In genomic region chr1:156912310-156912709, GRCh38 we compare ENCODE assay signal across 2 cellular contexts.
TF ChIP-seq lines count a peak whose summit lies in the region.

No MANE protein-coding gene starts in this region.

TF ChIP-seq in HEK293, 187 proteins besides CTCF, POLR2A, EP300 and RAD21:
- TF ChIP-seq PRDM10 (tag by site-specific recombination; IDR thresholded peaks at IDR 0.05): peak; percentile 25; the same call in 1 of the 2 replicates
- no peak for TF ChIP-seq TRIM28 (IDR thresholded peaks at IDR 0.05; ENCODE audit: borderline replicate concordance, low read length)

TF ChIP-seq in endothelial cell of umbilical vein, 7 proteins besides CTCF, POLR2A, EP300 and RAD21:
- TF ChIP-seq MYC (IDR thresholded peaks at IDR 0.05; ENCODE audit: low read depth, low read length) (no peak), JUN (IDR thresholded peaks at IDR 0.05; ENCODE audit: borderline replicate concordance, insufficient read depth, insufficient read length, low read depth) (no peak), GATA2 (IDR thresholded peaks at IDR 0.05; ENCODE audit: insufficient read depth, insufficient read length, low read depth, low read length) (no peak), EZH2 (IDR thresholded peaks at IDR 0.05; ENCODE audit: borderline replicate concordance, low read depth, low read length, severe bottlenecking) (no peak), FOS (IDR thresholded peaks at IDR 0.05; ENCODE audit: borderline replicate concordance, insufficient read depth, low read length) (no peak), MAX (IDR thresholded peaks at IDR 0.05; ENCODE audit: insufficient read depth, insufficient read length) (no peak), POLR2AphosphoS5 (IDR thresholded peaks at IDR 0.05; ENCODE audit: insufficient read depth, low read depth, low read length) (no peak)
